Comparison of ENCODE assay signal across 3 cellular contexts in the genomic region with DNA sequence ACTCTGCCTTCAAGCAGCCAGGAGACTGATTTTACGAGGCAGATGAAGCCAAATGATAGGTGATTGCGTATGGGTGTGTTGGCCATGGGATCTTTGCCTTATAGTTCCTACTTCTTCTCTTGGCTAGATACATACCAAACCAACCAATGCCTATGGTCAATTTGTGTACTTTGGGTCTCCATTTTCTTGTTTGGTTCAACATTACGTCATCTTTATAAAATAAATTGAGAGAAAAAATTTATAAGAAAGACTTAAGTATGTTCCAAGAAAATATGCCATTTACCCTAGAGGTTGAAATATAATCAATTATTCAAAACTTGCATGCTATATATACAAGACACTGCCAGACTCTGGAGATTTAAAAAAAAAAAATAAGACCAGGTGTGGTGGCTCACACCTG.
TF ChIP-seq lines count a peak whose summit lies in the region.

No MANE protein-coding gene starts in this region.

TF ChIP-seq in HepG2, 621 proteins besides CTCF, POLR2A, EP300 and RAD21:
- TF ChIP-seq ATF7 (IDR thresholded peaks at IDR 0.05) (peak; percentile 97), ATF7 (CRISPR knock-in tag; IDR thresholded peaks at IDR 0.05) (no peak), CEBPG (CRISPR knock-in tag; IDR thresholded peaks at IDR 0.05) (no peak), HMG20B (CRISPR knock-in tag; conservative IDR thresholded peaks at IDR 0.05) (no peak), ZNF720 (CRISPR knock-in tag; IDR thresholded peaks at IDR 0.05) (no peak), LCORL (IDR thresholded peaks at IDR 0.05) (no peak), LCORL (CRISPR knock-in tag; IDR thresholded peaks at IDR 0.05) (no peak), CREB1 (IDR thresholded peaks at IDR 0.05) (0 out of 2 replicates have a peak, but pooled peaks have one; percentile 23), CREB1 (CRISPR knock-in tag; IDR thresholded peaks at IDR 0.05) (no peak), HNRNPK (IDR thresholded peaks at IDR 0.05; ENCODE audit: low read depth, low read length, poor library complexity, severe bottlenecking) (no peak), ZNF3 (CRISPR knock-in tag; IDR thresholded peaks at IDR 0.05) (no peak), ZKSCAN1 (IDR thresholded peaks at IDR 0.05; ENCODE audit: low read length) (no peak), ZNF564 (CRISPR knock-in tag; IDR thresholded peaks at IDR 0.05) (no peak), ZNF124 (CRISPR knock-in tag; IDR thresholded peaks at IDR 0.05) (no peak), ZNF749 (CRISPR knock-in tag; IDR thresholded peaks at IDR 0.05; ENCODE audit: borderline replicate concordance) (no peak), GABPB1 (CRISPR knock-in tag; IDR thresholded peaks at IDR 0.05) (no peak), NFE2 (CRISPR knock-in tag; IDR thresholded peaks at IDR 0.05) (no peak)
- TF ChIP-seq, protein P1, sequence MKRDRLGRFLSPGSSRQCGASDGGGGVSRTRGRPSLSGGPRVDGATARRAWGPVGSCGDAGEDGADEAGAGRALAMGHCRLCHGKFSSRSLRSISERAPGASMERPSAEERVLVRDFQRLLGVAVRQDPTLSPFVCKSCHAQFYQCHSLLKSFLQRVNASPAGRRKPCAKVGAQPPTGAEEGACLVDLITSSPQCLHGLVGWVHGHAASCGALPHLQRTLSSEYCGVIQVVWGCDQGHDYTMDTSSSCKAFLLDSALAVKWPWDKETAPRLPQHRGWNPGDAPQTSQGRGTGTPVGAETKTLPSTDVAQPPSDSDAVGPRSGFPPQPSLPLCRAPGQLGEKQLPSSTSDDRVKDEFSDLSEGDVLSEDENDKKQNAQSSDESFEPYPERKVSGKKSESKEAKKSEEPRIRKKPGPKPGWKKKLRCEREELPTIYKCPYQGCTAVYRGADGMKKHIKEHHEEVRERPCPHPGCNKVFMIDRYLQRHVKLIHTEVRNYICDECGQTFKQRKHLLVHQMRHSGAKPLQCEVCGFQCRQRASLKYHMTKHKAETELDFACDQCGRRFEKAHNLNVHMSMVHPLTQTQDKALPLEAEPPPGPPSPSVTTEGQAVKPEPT (CRISPR knock-in tag; IDR thresholded peaks at IDR 0.05; ENCODE audit: low read depth), result no peak

TF ChIP-seq in GM12878, 131 proteins besides CTCF, POLR2A, EP300 and RAD21:
- TF ChIP-seq, protein P2, sequence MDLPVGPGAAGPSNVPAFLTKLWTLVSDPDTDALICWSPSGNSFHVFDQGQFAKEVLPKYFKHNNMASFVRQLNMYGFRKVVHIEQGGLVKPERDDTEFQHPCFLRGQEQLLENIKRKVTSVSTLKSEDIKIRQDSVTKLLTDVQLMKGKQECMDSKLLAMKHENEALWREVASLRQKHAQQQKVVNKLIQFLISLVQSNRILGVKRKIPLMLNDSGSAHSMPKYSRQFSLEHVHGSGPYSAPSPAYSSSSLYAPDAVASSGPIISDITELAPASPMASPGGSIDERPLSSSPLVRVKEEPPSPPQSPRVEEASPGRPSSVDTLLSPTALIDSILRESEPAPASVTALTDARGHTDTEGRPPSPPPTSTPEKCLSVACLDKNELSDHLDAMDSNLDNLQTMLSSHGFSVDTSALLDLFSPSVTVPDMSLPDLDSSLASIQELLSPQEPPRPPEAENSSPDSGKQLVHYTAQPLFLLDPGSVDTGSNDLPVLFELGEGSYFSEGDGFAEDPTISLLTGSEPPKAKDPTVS (IDR thresholded peaks at IDR 0.05; ENCODE audit: low read depth, low read length), result no peak
- TF ChIP-seq ATF7 (IDR thresholded peaks at IDR 0.05; ENCODE audit: low read depth), result peak; percentile 45; the same call in 1 of the 2 replicates

TF ChIP-seq in K562, 482 proteins besides CTCF, POLR2A, EP300 and RAD21:
- TF ChIP-seq POLR2G (IDR thresholded peaks at IDR 0.05; ENCODE audit: low read depth, low read length) (no peak), KAT2B (IDR thresholded peaks at IDR 0.05; ENCODE audit: low read depth, low read length) (no peak), ELF2 (CRISPR knock-in tag; IDR thresholded peaks at IDR 0.05) (no peak), GABPB1 (CRISPR knock-in tag; IDR thresholded peaks at IDR 0.05) (no peak), CEBPG (CRISPR knock-in tag; IDR thresholded peaks at IDR 0.05) (no peak), CEBPG (tag; conservative IDR thresholded peaks at IDR 0.05 in 1 of 2, IDR thresholded peaks at IDR 0.05 in 1 of 2) (0 out of 4 replicates have a peak, but pooled peaks of 1 of the 2 experiments have one; percentile 23), ATF7 (IDR thresholded peaks at IDR 0.05) (peak; percentile 54; the same call in 1 of the 2 replicates), ZNF133 (CRISPR knock-in tag; IDR thresholded peaks at IDR 0.05) (no peak), PRMT5 (CRISPR knock-in tag; IDR thresholded peaks at IDR 0.05) (no peak), SMARCB1 (IDR thresholded peaks at IDR 0.05; ENCODE audit: insufficient read length, low read depth) (no peak), ZNF184 (CRISPR knock-in tag; IDR thresholded peaks at IDR 0.05) (no peak), HMG20B (CRISPR knock-in tag; IDR thresholded peaks at IDR 0.05) (no peak)
- TF ChIP-seq, protein P3, sequence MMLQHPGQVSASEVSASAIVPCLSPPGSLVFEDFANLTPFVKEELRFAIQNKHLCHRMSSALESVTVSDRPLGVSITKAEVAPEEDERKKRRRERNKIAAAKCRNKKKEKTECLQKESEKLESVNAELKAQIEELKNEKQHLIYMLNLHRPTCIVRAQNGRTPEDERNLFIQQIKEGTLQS (IDR thresholded peaks at IDR 0.05), result peak; percentile 58
- TF ChIP-seq, protein P3 (CRISPR knock-in tag; conservative IDR thresholded peaks at IDR 0.05), result no peak
- TF ChIP-seq, protein P4, sequence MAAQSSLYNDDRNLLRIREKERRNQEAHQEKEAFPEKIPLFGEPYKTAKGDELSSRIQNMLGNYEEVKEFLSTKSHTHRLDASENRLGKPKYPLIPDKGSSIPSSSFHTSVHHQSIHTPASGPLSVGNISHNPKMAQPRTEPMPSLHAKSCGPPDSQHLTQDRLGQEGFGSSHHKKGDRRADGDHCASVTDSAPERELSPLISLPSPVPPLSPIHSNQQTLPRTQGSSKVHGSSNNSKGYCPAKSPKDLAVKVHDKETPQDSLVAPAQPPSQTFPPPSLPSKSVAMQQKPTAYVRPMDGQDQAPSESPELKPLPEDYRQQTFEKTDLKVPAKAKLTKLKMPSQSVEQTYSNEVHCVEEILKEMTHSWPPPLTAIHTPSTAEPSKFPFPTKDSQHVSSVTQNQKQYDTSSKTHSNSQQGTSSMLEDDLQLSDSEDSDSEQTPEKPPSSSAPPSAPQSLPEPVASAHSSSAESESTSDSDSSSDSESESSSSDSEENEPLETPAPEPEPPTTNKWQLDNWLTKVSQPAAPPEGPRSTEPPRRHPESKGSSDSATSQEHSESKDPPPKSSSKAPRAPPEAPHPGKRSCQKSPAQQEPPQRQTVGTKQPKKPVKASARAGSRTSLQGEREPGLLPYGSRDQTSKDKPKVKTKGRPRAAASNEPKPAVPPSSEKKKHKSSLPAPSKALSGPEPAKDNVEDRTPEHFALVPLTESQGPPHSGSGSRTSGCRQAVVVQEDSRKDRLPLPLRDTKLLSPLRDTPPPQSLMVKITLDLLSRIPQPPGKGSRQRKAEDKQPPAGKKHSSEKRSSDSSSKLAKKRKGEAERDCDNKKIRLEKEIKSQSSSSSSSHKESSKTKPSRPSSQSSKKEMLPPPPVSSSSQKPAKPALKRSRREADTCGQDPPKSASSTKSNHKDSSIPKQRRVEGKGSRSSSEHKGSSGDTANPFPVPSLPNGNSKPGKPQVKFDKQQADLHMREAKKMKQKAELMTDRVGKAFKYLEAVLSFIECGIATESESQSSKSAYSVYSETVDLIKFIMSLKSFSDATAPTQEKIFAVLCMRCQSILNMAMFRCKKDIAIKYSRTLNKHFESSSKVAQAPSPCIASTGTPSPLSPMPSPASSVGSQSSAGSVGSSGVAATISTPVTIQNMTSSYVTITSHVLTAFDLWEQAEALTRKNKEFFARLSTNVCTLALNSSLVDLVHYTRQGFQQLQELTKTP (IDR thresholded peaks at IDR 0.05; ENCODE audit: low read depth in 1 of 2, partially characterized antibody in 2 of 2), result no peak
TF ChIP-seq in K562: peak in this region for 3.
